In the genomic region with DNA sequence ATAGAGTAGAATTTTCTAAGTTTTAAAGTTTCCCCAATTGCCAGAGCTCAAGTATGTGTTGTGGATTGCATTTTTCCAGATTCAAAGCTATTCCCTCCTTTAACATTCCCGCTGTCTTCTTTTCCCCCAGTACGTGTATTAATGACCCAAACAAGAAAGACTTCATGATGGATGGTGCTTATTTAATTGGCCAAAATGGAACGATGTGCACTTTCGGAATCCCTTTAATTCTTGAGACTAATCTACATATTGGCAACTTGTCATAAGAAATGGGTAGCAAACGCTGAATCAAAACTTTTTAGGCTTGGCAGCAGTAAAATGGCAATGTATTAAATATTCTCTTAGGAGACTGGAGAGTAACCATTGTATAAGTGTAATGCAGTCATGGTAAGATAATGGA, we compare ENCODE assay signal across 29 cellular contexts.
"Had no signal": no experiment of that assay in that cellular context is flagged by ENCODE, and none has a peak within 500 bp of the region (broad histone marks: within the 10 kb centered on the region; RNA-seq: fewer than 3 reads in every experiment).

No MANE protein-coding gene starts in this region.

- H3K27ac ChIP-seq: stomach, suprapubic skin, testis, thyroid gland, tibial nerve, transverse colon, upper lobe of left lung, upper lobe of right lung, vagina had no signal

- H3K27ac Mint-ChIP-seq: stimulated activated effector memory CD8-positive, alpha-beta T cell treated with anti-CD3 and anti-CD28 coated beads, Interleukin-12 subunit alpha, Interleukin-12 subunit beta, amount 100 ng/mL, for 72 hours; stimulated activated memory B cell treated with anti-CD40 and anti-IgM and Interleukin-4, amounts not matched to agents 10 μg/mL and 1 μg/mL and 100 μg/mL, for 72 hours; stimulated activated naive B cell treated with anti-CD40 and anti-IgM and Interleukin-4, amounts not matched to agents 10 μg/mL and 1 μg/mL and 100 μg/mL, for 72 hours; stimulated activated naive CD8-positive, alpha-beta T cell treated with anti-CD3 and anti-CD28 coated beads, Interleukin-15, amount 100 ng/mL, for 72 hours; stimulated activated naive CD8-positive, alpha-beta T cell treated with anti-CD3 and anti-CD28 coated beads, Interleukin-15, Interleukin-2, amounts not matched to agents 100 ng/mL and 50 ng/mL, for 24 hours; type B pancreatic cell had no signal

- FAIRE-seq: urothelium cell line had no signal

- ATAC-seq: stimulated activated effector memory CD8-positive, alpha-beta T cell treated with anti-CD3 and anti-CD28 coated beads, Interleukin-12 subunit alpha, Interleukin-12 subunit beta, amount 100 ng/mL, for 72 hours; stimulated activated memory B cell treated with anti-CD40 and anti-IgM and Interleukin-4, amounts not matched to agents 10 μg/mL and 1 μg/mL and 100 μg/mL, for 72 hours; stimulated activated naive B cell treated with anti-CD40 and anti-IgM and Interleukin-4, amounts not matched to agents 10 μg/mL and 1 μg/mL and 100 μg/mL, for 72 hours; stimulated activated naive CD8-positive, alpha-beta T cell treated with anti-CD3 and anti-CD28 coated beads, Interleukin-15, amount 100 ng/mL, for 72 hours; stimulated activated naive CD8-positive, alpha-beta T cell treated with anti-CD3 and anti-CD28 coated beads, Interleukin-15, Interleukin-2, amounts not matched to agents 100 U/mL and 50 U/mL, for 24 hours; upper lobe of right lung had no signal

- DNase-seq: stimulated activated CD4-positive, alpha-beta T cell treated with anti-CD3 and anti-CD28 coated beads, Interleukin-2, amount 100 ng/mL, for 48 hours; stimulated activated CD4-positive, alpha-beta T cell treated with anti-CD3 and anti-CD28 coated beads, Interleukin-4, amount 100 ng/mL, for 1 hour; stimulated activated CD4-positive, alpha-beta T cell treated with anti-CD3 and anti-CD28 coated beads, Interleukin-4, amount 100 ng/mL, for 24 hours; stimulated activated CD4-positive, alpha-beta T cell treated with anti-CD3 and anti-CD28 coated beads, Interleukin-4, amount 100 ng/mL, for 4 hours; stimulated activated CD8-positive, alpha-beta memory T cell treated with anti-CD3 and anti-CD28 coated beads, Interleukin-4, amount 100 ng/mL, for 48 hours; stimulated activated naive B cell treated with anti-CD40 and anti-IgM and Interleukin-4, amounts not matched to agents 10 μg/mL and 1 μg/mL and 100 μg/mL, for 72 hours; stimulated activated naive CD4-positive, alpha-beta T cell; stimulated activated naive CD4-positive, alpha-beta T cell treated with Interleukin-2 at 50 U/mL for 16 hours; stimulated activated naive CD8-positive, alpha-beta T cell treated with anti-CD3 and anti-CD28 coated beads, Interleukin-15, amount 100 ng/mL, for 72 hours; stimulated activated naive CD8-positive, alpha-beta T cell treated with anti-CD3 and anti-CD28 coated beads, Interleukin-15, Interleukin-2, amounts not matched to agents 100 U/mL and 50 U/mL, for 24 hours; stomach; substantia nigra; testis; thyroid gland; tibial artery; transverse colon; trophoblast cell; upper lobe of left lung; upper lobe of right lung; uterus had no signal

- H3K9me3 ChIP-seq: stomach, suprapubic skin, testis, thoracic aorta, thyroid gland, tibial artery, tibial nerve, transverse colon, upper lobe of left lung, upper lobe of right lung, uterus, vagina had no signal

- H3K9me3 Mint-ChIP-seq: stimulated activated effector memory CD8-positive, alpha-beta T cell treated with anti-CD3 and anti-CD28 coated beads, Interleukin-12 subunit alpha, Interleukin-12 subunit beta, amount 100 ng/mL, for 72 hours; stimulated activated naive B cell treated with anti-CD40 and anti-IgM and Interleukin-4, amounts not matched to agents 10 μg/mL and 1 μg/mL and 100 μg/mL, for 72 hours; stimulated activated naive CD8-positive, alpha-beta T cell treated with anti-CD3 and anti-CD28 coated beads, Interleukin-15, Interleukin-2, amounts not matched to agents 100 ng/mL and 50 ng/mL, for 24 hours; type B pancreatic cell had no signal

- H3K4me3 ChIP-seq: stomach, suprapubic skin, testis, thoracic aorta, thyroid gland, tibial artery, tibial nerve, transverse colon, upper lobe of left lung, upper lobe of right lung, uterus, vagina had no signal

- H3K27me3 Mint-ChIP-seq: stimulated activated memory B cell treated with anti-CD40 and anti-IgM and Interleukin-4, amounts not matched to agents 10 μg/mL and 1 μg/mL and 100 μg/mL, for 72 hours; stimulated activated naive B cell treated with anti-CD40 and anti-IgM and Interleukin-4, amounts not matched to agents 10 μg/mL and 1 μg/mL and 100 μg/mL, for 72 hours had no signal

- H3K4me3 Mint-ChIP-seq: stimulated activated effector memory CD8-positive, alpha-beta T cell treated with anti-CD3 and anti-CD28 coated beads, Interleukin-12 subunit alpha, Interleukin-12 subunit beta, amount 100 ng/mL, for 72 hours; stimulated activated memory B cell treated with anti-CD40 and anti-IgM and Interleukin-4, amounts not matched to agents 10 μg/mL and 1 μg/mL and 100 μg/mL, for 72 hours; stimulated activated naive B cell treated with anti-CD40 and anti-IgM and Interleukin-4, amounts not matched to agents 10 μg/mL and 1 μg/mL and 100 μg/mL, for 72 hours; stimulated activated naive CD8-positive, alpha-beta T cell treated with anti-CD3 and anti-CD28 coated beads, Interleukin-15, amount 100 ng/mL, for 72 hours; stimulated activated naive CD8-positive, alpha-beta T cell treated with anti-CD3 and anti-CD28 coated beads, Interleukin-15, Interleukin-2, amounts not matched to agents 100 ng/mL and 50 ng/mL, for 24 hours; type B pancreatic cell had no signal

- H3K4me1 Mint-ChIP-seq: stimulated activated effector memory CD8-positive, alpha-beta T cell treated with anti-CD3 and anti-CD28 coated beads, Interleukin-12 subunit alpha, Interleukin-12 subunit beta, amount 100 ng/mL, for 72 hours; stimulated activated memory B cell treated with anti-CD40 and anti-IgM and Interleukin-4, amounts not matched to agents 10 μg/mL and 1 μg/mL and 100 μg/mL, for 72 hours; stimulated activated naive B cell treated with anti-CD40 and anti-IgM and Interleukin-4, amounts not matched to agents 10 μg/mL and 1 μg/mL and 100 μg/mL, for 72 hours; stimulated activated naive CD8-positive, alpha-beta T cell treated with anti-CD3 and anti-CD28 coated beads, Interleukin-15, amount 100 ng/mL, for 72 hours had no signal

- H3K27me3 ChIP-seq: stomach, suprapubic skin, testis, thyroid gland, tibial artery, tibial nerve, transverse colon, upper lobe of left lung, upper lobe of right lung, uterus, vagina had no signal

- H3K36me3 Mint-ChIP-seq: stimulated activated effector memory CD8-positive, alpha-beta T cell treated with anti-CD3 and anti-CD28 coated beads, Interleukin-12 subunit alpha, Interleukin-12 subunit beta, amount 100 ng/mL, for 72 hours; stimulated activated memory B cell treated with anti-CD40 and anti-IgM and Interleukin-4, amounts not matched to agents 10 μg/mL and 1 μg/mL and 100 μg/mL, for 72 hours; stimulated activated naive B cell treated with anti-CD40 and anti-IgM and Interleukin-4, amounts not matched to agents 10 μg/mL and 1 μg/mL and 100 μg/mL, for 72 hours; type B pancreatic cell had no signal

- H3K36me3 ChIP-seq: stomach, suprapubic skin, thoracic aorta, thyroid gland, tibial artery, tibial nerve, transverse colon, upper lobe of left lung, upper lobe of right lung, uterus, vagina had no signal

- H3K4me1 ChIP-seq: testis, tibial nerve, transverse colon, upper lobe of right lung had no signal
